ENCODE assay signal across 18 cellular contexts in the genomic region with DNA sequence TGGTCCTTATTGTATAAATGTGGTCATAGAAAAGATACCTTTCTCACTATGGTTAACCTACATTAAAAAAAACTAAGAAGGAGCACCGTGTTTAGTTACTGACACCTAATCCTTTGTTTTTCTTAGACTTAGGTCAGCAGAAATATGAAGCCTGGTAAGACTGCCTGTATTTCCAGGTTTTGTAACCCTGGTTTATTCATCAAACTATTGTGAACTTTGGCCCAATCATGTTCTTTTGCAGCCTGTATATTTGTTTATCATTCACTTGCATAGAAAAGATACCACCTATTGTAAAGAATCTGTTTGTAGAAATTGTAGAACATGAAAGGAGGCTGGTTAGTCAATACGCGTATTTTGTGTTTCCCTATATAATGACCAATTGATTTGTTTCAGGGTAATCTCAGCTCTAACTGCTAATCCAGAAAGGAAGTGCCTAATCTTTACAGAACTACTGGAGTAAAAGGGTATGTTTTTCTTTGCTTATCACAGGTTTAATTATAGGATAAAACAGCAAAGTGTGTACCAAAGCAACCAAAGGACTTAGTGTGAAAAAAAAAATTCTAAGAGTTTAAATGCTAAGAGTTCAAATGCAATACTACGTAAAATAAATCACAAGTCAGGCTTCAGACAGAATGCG.
DNase-seq lines count a peak whose midpoint lies in the region; FAIRE-seq and TF ChIP-seq lines count a peak whose summit lies in the region.
"Had no signal": no experiment of that assay in that cellular context is flagged by ENCODE, and none has a peak within 500 bp of the region (broad histone marks: within the 10 kb centered on the region; RNA-seq: fewer than 3 reads in every experiment).

No MANE protein-coding gene starts in this region.

- POLR2A ChIA-PET in PC-9 (lab: Charles Lee; ENCODE audit: unreplicated experiment), result no interaction called here

- DNase-seq in NCI-H2107 treated with DMSO at 0.1 percent for 48 hours (lab: John Stamatoyannopoulos, UW; ENCODE audit: unreplicated experiment) (peak; percentile 61), NCI-H2107 (lab: John Stamatoyannopoulos, UW) (no peak), PC-9 (peak in 1 of 2 experiments; percentile 52), fibroblast of villous mesenchyme (ENCODE audit: low read depth) (peak; percentile 30), small intestine (peak; percentile 26), lower leg skin (ENCODE audit: low spot score in 2 of 2) (no peak), CD14-positive monocyte (ENCODE audit: low spot score) (no peak), substantia nigra (lab: John Stamatoyannopoulos, UW) (no peak)
- DNase-seq: 8988T; activated CD4-positive, alpha-beta T cell treated with anti-CD3 and anti-CD28 coated beads, Interleukin-2, amount 10 ng/mL, durations not matched to agents 24 days and 14 days; activated T-cell treated with anti-CD3 and anti-CD28 coated beads, Interleukin-2, amount 50 U/mL, for 4 hours; GDM1; heart left ventricle; NCI-H2029; NK-92 treated with Interleukin-12 subunit alpha and Interleukin-12 subunit beta, amount 100 ng/mL, for 24 hours; SIG-M5 had no signal

- WGBS in small intestine, 3 donors, result 20 to 30% (median 28%) methylated on average over 5 of the region's 5 CpGs
- 48 to 49% methylated on average over 5 of the region's 5 CpGs for WGBS in lower leg skin, 2 donors

- no TSS peak for BruUV-seq in PC-9 (replicated peaks; lab: Mats Ljungman, UMichigan)

- peak overlapping the region; percentile 18; the same call in 1 of the 2 replicates for H3K4me2 ChIP-seq in PC-9

- CTCF ChIA-PET in PC-9 (lab: Charles Lee), result no interaction called here

- H3K9me3 Mint-ChIP-seq in CD14-positive monocyte, result peaks cover 0 to under 1% (median 0%) of the 10 kb centered on the region in 7 donors
- H3K9me3 Mint-ChIP-seq: activated CD4-positive, alpha-beta T cell treated with anti-CD3 and anti-CD28 coated beads, Interleukin-2, amount 10 ng/mL, durations not matched to agents 24 days and 14 days had no signal

- H3K4me1 ChIP-seq in PC-9 (replicated peaks; ENCODE audit: insufficient read depth) (peaks cover 21% of the 10 kb centered on the region), small intestine (ENCODE audit: control insufficient read depth in 2 of 2, insufficient read depth in 1 of 2, low read depth in 1 of 2, low read length in 1 of 2) (no peaks in the 10 kb centered on the region)
- H3K4me1 ChIP-seq: prostate gland had no signal

- no peaks in the 10 kb centered on the region for H3K9me2 ChIP-seq in PC-9 (ENCODE audit: insufficient read depth)

- H4K20me1 ChIP-seq in PC-9 (ENCODE audit: insufficient read depth), result no peaks in the 10 kb centered on the region

- no peak overlapping the region for H3K4me3 Mint-ChIP-seq in CD14-positive monocyte
- H3K4me3 Mint-ChIP-seq: activated CD4-positive, alpha-beta T cell treated with anti-CD3 and anti-CD28 coated beads, Interleukin-2, amount 10 ng/mL, durations not matched to agents 24 days and 14 days; activated T-cell treated with anti-CD3 and anti-CD28 coated beads, Interleukin-2, amount 50 U/mL, for 4 hours had no signal

- 0 out of 2 replicates have a peak, but pooled peaks cover 3% of the 10 kb centered on the region for H3F3A ChIP-seq in PC-9 (ENCODE audit: insufficient read depth, low read depth)

- no peaks in the 10 kb centered on the region for H3K27me3 Mint-ChIP-seq in CD14-positive monocyte (ENCODE audit: low read depth in 3 of 3)
- H3K27me3 Mint-ChIP-seq: activated CD4-positive, alpha-beta T cell treated with anti-CD3 and anti-CD28 coated beads, Interleukin-2, amount 10 ng/mL, durations not matched to agents 24 days and 14 days had no signal

- H3K27ac Mint-ChIP-seq in CD14-positive monocyte, result no peak overlapping the region
- H3K27ac Mint-ChIP-seq: activated CD4-positive, alpha-beta T cell treated with anti-CD3 and anti-CD28 coated beads, Interleukin-2, amount 10 ng/mL, durations not matched to agents 24 days and 14 days had no signal

- H3K4me3 ChIP-seq in PC-9, result no peak overlapping the region
- H3K4me3 ChIP-seq in fibroblast of villous mesenchyme (ENCODE audit: low read depth, low read length), result no peak overlapping the region
- no peak overlapping the region for H3K4me3 ChIP-seq in small intestine (ENCODE audit: low read depth in 1 of 2, low read length in 2 of 2)
- H3K4me3 ChIP-seq in lower leg skin (ENCODE audit: low read depth, poor library complexity, severe bottlenecking), result no peak overlapping the region
- H3K4me3 ChIP-seq: heart left ventricle, prostate gland had no signal

- H3K79me2 ChIP-seq in PC-9 (ENCODE audit: low read depth), result no peaks in the 10 kb centered on the region

- no peak for TF ChIP-seq POLR2A in lower leg skin (IDR thresholded peaks at IDR 0.05)

- no peaks in the 10 kb centered on the region for H3K4me1 Mint-ChIP-seq in CD14-positive monocyte
- H3K4me1 Mint-ChIP-seq: activated CD4-positive, alpha-beta T cell treated with anti-CD3 and anti-CD28 coated beads, Interleukin-2, amount 10 ng/mL, durations not matched to agents 24 days and 14 days had no signal

- no peak overlapping the region for H2AFZ ChIP-seq in PC-9

- FAIRE-seq in small intestine (lab: Jason Lieb, UNC), result no peak

- intact Hi-C loops in PC-9 (cut with micrococcal nuclease; ENCODE audit: unreplicated experiment), result loop anchor here (5.0 kb wide), 1 partner anchor 61 kb away; no protein-coding TSS in a partner anchor
- intact Hi-C loops in lower leg skin (cut with DNase I; ENCODE audit: low total_unique reads), result no loop called here
- intact Hi-C loops in CD14-positive monocyte (cut with micrococcal nuclease), result no loop called here

- H3K27ac ChIP-seq in PC-9, result peak overlapping the region; percentile 52
- no peak overlapping the region for H3K27ac ChIP-seq in small intestine (ENCODE audit: low read depth in 1 of 2, low read length in 1 of 2)
- no peak overlapping the region for H3K27ac ChIP-seq in substantia nigra (ENCODE audit: low read depth, low read length, poor library complexity, severe bottlenecking)
- H3K27ac ChIP-seq: C4-2B, heart left ventricle, prostate gland had no signal

- TF ChIP-seq CTCF in PC-9 (conservative IDR thresholded peaks at IDR 0.05) (no peak), fibroblast of villous mesenchyme (IDR thresholded peaks at IDR 0.05; ENCODE audit: insufficient read depth, low read depth, low read length) (no peak), lower leg skin (IDR thresholded peaks at IDR 0.05) (no peak), CD14-positive monocyte (IDR thresholded peaks at IDR 0.05) (no peak)

- no peaks in the 10 kb centered on the region for H3K9me3 ChIP-seq in PC-9 (ENCODE audit: insufficient read depth, low read depth)
- H3K9me3 ChIP-seq in small intestine (ENCODE audit: control insufficient read depth, low read depth), result no peaks in the 10 kb centered on the region
- H3K9me3 ChIP-seq: heart left ventricle, prostate gland had no signal

- no peaks in the 10 kb centered on the region for H3K36me3 Mint-ChIP-seq in CD14-positive monocyte

- H3K27me3 ChIP-seq in PC-9 (ENCODE audit: insufficient read depth, low read depth) (no peaks in the 10 kb centered on the region), small intestine (ENCODE audit: control insufficient read depth in 2 of 2, insufficient read depth in 2 of 2, low read length in 2 of 2) (no peaks in the 10 kb centered on the region)
- H3K27me3 ChIP-seq: heart left ventricle had no signal

- no peaks in the 10 kb centered on the region for H3K36me3 ChIP-seq in PC-9 (ENCODE audit: low read depth)
- H3K36me3 ChIP-seq in small intestine (ENCODE audit: control insufficient read depth in 2 of 2, insufficient read depth in 2 of 2, low read length in 2 of 2), result no peaks in the 10 kb centered on the region
- H3K36me3 ChIP-seq: heart left ventricle, prostate gland had no signal

Comparison
In these comparisons a context has a peak if more than half of its experiments do, and no peak if none do; other contexts are left out.
1. DNase-seq: peak in NCI-H2107 treated with DMSO at 0.1 percent for 48 hours (single experiment), fibroblast of villous mesenchyme (single experiment) and small intestine (single experiment); none in NCI-H2107 (single experiment), lower leg skin (0 of 2), CD14-positive monocyte (single experiment) and substantia nigra (0 of 49).